Comparison of ENCODE assay signal across 9 cellular contexts in genomic region chr10:5234106-5234877, GRCh38. TPM values are rescaled to one million over a fixed set of nuclear protein-coding genes. Genes with fewer than 3 reads are reported as not detected.
DNase-seq lines count a peak whose midpoint lies in the region; ATAC-seq and TF ChIP-seq lines count a peak whose summit lies in the region.
"Had no signal": no experiment of that assay in that cellular context is flagged by ENCODE, and none has a peak within 500 bp of the region (broad histone marks: within the 10 kb centered on the region; RNA-seq: fewer than 3 reads in every experiment).

No MANE protein-coding gene starts in this region.

- H3K27ac Mint-ChIP-seq in MCF 10A (ENCODE audit: low read depth, unreplicated experiment): no peak overlapping the region
- H3K27ac Mint-ChIP-seq: stimulated activated memory B cell treated with anti-CD40 and anti-IgM and Interleukin-4, amounts not matched to agents 10 μg/mL and 1 μg/mL and 100 μg/mL, for 72 hours had no signal

- BruUV-seq in MCF 10A (replicated peaks; lab: Mats Ljungman, UMichigan): no TSS peak

- H3K4me1 Mint-ChIP-seq in MCF 10A (ENCODE audit: insufficient read depth, unreplicated experiment): peaks cover 7% of the 10 kb centered on the region
- H3K4me1 Mint-ChIP-seq: stimulated activated memory B cell treated with anti-CD40 and anti-IgM and Interleukin-4, amounts not matched to agents 10 μg/mL and 1 μg/mL and 100 μg/mL, for 72 hours had no signal

- no peak overlapping the region for H3K4me3 ChIP-seq in breast epithelium
- no peak overlapping the region for H3K4me3 ChIP-seq in heart right ventricle

- H3K4me1 ChIP-seq in breast epithelium (no peaks in the 10 kb centered on the region), heart right ventricle (peaks cover 0 to 15% (median 0%) of the 10 kb centered on the region in 9 donors)

- peaks cover 18% of the 10 kb centered on the region for H3K9me3 Mint-ChIP-seq in MCF 10A (ENCODE audit: unreplicated experiment)

- CTCF ChIA-PET in MCF 10A (lab: Yijun Ruan, JAX) (interaction anchor here (0.6 to 1.4 kb wide), 4 partner anchors 25 to 385 kb away, joined by 3 to 8 read pairs (median 3); no protein-coding TSS in a partner anchor), RWPE1 (lab: Yijun Ruan, JAX) (no interaction called here)

- H3K9me3 ChIP-seq in breast epithelium: no peaks in the 10 kb centered on the region
- peaks cover 0 to 18% (median 0%) of the 10 kb centered on the region in 11 donors for H3K9me3 ChIP-seq in heart right ventricle

- TF ChIP-seq POLR2A in breast epithelium (IDR thresholded peaks at IDR 0.05): no peak

- DNase-seq in MCF 10A (ENCODE audit: unreplicated experiment) (peak; percentile 96), breast epithelium (ENCODE audit: low spot score in 2 of 2) (no peak), RWPE1 (ENCODE audit: low spot score) (peak; percentile 73), heart right ventricle (peak in 1 of 2 donors; percentile 5), ureter (ENCODE audit: low spot score) (peak; percentile 63), T-helper 1 cell (no peak)
- no peak for DNase-seq in central memory CD4-positive, alpha-beta T cell
- DNase-seq in effector CD4-positive, alpha-beta T cell: no peak

- H3K36me3 ChIP-seq in breast epithelium (no peaks in the 10 kb centered on the region), heart right ventricle (no peaks in the 10 kb centered on the region)

- TF ChIP-seq CTCF in MCF 10A (IDR thresholded peaks at IDR 0.05; ENCODE audit: unreplicated experiment) (no peak), breast epithelium (IDR thresholded peaks at IDR 0.05) (no peak), RWPE1 (conservative IDR thresholded peaks at IDR 0.05; ENCODE audit: low read depth) (no peak), heart right ventricle (IDR thresholded peaks at IDR 0.05) (no peak)

- H3K27me3 ChIP-seq in breast epithelium (no peaks in the 10 kb centered on the region), heart right ventricle (no peaks in the 10 kb centered on the region)

- 69 to 79% methylated on average over 6 of the region's 6 CpGs for WGBS in heart right ventricle, 2 donors

- intact Hi-C loops in MCF 10A (cut with micrococcal nuclease) (no loop called here), breast epithelium (cut with DNase I; ENCODE audit: low total_unique reads) (no loop called here), heart right ventricle (cut with DNase I) (no loop called here)

- H3K27me3 Mint-ChIP-seq in MCF 10A (ENCODE audit: insufficient read depth, unreplicated experiment): no peaks in the 10 kb centered on the region

- peak in 5 of 8 donors; percentile 42 to 95 (median 71) for ATAC-seq in heart right ventricle
- ATAC-seq: stimulated activated memory B cell treated with anti-CD40 and anti-IgM and Interleukin-4, amounts not matched to agents 10 μg/mL and 1 μg/mL and 100 μg/mL, for 72 hours had no signal

- POLR2A ChIA-PET in MCF 10A (lab: Yijun Ruan, JAX): interaction anchor here (0.6 to 1.5 kb wide), 3 partner anchors 13 to 56 kb away, joined by 3 to 6 read pairs (median 4); no protein-coding TSS in a partner anchor
- POLR2A ChIA-PET in RWPE1 (lab: Yijun Ruan, JAX; ENCODE audit: low non-redundant PET): no interaction called here

- H3K27ac ChIP-seq in breast epithelium (no peak overlapping the region), RWPE1 (peak overlapping the region; percentile 85), heart right ventricle (peak overlapping the region in 1 of 10 donors; percentile 58)

- no peak overlapping the region for H3K4me3 Mint-ChIP-seq in MCF 10A (ENCODE audit: unreplicated experiment)
- H3K4me3 Mint-ChIP-seq: stimulated activated memory B cell treated with anti-CD40 and anti-IgM and Interleukin-4, amounts not matched to agents 10 μg/mL and 1 μg/mL and 100 μg/mL, for 72 hours had no signal

- no peaks in the 10 kb centered on the region for H3K36me3 Mint-ChIP-seq in MCF 10A (ENCODE audit: insufficient read depth, unreplicated experiment)
- H3K36me3 Mint-ChIP-seq: stimulated activated memory B cell treated with anti-CD40 and anti-IgM and Interleukin-4, amounts not matched to agents 10 μg/mL and 1 μg/mL and 100 μg/mL, for 72 hours had no signal

RNA-seq across cellular contexts. Expression of gene AKR1C4, which starts 37.7 kb away (rescaled TPM):
- total RNA-seq in MCF 10A (2022): not detected in 2 replicates
- not detected for total RNA-seq in breast epithelium
- not detected for total RNA-seq in heart right ventricle
- polyA plus RNA-seq in heart right ventricle: not detected
- total RNA-seq in ureter: not detected

RNA-seq across cellular contexts. Expression of gene AKR1C8, which starts 49.3 kb away (rescaled TPM):
- total RNA-seq in MCF 10A (2022): 0.27 TPM in 1 of 2 replicates, not detected in the other
- under 1 TPM in 2 of 3 donors, not detected in 1; 0.33 to 0.73 TPM for total RNA-seq in breast epithelium
- total RNA-seq in heart right ventricle: under 1 TPM in 2 of 10 donors, not detected in 8; 0.39 to 0.51 TPM
- polyA plus RNA-seq in heart right ventricle: under 1 TPM in 1 of 2 donors, not detected in 1; 0.04 TPM
- total RNA-seq in ureter: not detected

Comparison
In these comparisons a context has a peak if more than half of its experiments do, and no peak if none do; other contexts are left out.
1. DNase-seq: peak in MCF 10A (single experiment), RWPE1 (single experiment) and ureter (single experiment); none in breast epithelium (0 of 2), T-helper 1 cell (0 of 5), central memory CD4-positive, alpha-beta T cell (single experiment) and effector CD4-positive, alpha-beta T cell (single experiment).